ENCODE assay signal across 9 cellular contexts in the genomic region with DNA sequence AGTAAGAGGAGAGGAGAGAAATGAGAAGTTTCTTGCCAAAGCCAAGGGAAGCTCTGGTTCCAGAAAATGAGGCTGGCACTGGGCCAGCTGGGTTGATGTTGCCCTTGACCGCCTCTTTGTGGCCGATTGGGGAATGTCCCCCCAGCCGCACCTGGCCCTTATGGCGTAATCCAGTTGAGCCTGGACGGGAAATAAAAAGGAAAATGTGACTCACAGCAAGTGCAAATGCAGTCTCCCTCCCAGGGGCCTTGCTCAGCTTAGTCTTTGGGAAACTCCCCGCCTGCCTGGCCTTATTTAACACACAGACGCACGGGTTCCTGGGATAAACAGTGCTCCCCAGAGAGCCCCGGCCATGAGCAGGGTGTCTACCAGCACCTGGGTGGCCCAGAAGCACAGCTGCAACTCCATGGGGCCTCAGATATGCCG.
DNase-seq lines count a peak whose midpoint lies in the region; ATAC-seq, FAIRE-seq and TF ChIP-seq lines count a peak whose summit lies in the region.
"Had no signal": no experiment of that assay in that cellular context is flagged by ENCODE, and none has a peak within 500 bp of the region (broad histone marks: within the 10 kb centered on the region; RNA-seq: fewer than 3 reads in every experiment).

No MANE protein-coding gene starts in this region.

- H3K4me1 Mint-ChIP-seq in mesothelial cell of epicardium, result peaks cover 52% of the 10 kb centered on the region

- peak; percentile 81 for FAIRE-seq in endothelial cell of umbilical vein (lab: Jason Lieb, UNC)

- H3K36me3 Mint-ChIP-seq in mesothelial cell of epicardium, result peaks cover 22% of the 10 kb centered on the region

- TF ChIP-seq CTCF in endothelial cell of umbilical vein (IDR thresholded peaks at IDR 0.05; ENCODE audit: extremely low read depth in 1 of 2, insufficient read depth in 1 of 2, low read depth in 1 of 2, low read length in 2 of 2) (peak; percentile 37 to 46), mesothelial cell of epicardium (IDR thresholded peaks at IDR 0.05; ENCODE audit: unreplicated experiment) (peak; percentile 33)

- TF ChIP-seq POLR2A in endothelial cell of umbilical vein (IDR thresholded peaks at IDR 0.05; ENCODE audit: low read depth, low read length), result no peak

- POLR2A ChIA-PET in endothelial cell of umbilical vein (lab: Charles Lee), result no interaction called here

- no peaks in the 10 kb centered on the region for H3K27me3 Mint-ChIP-seq in mesothelial cell of epicardium (ENCODE audit: low read depth)

- no peaks in the 10 kb centered on the region for H3K4me1 ChIP-seq in endothelial cell of umbilical vein (ENCODE audit: control insufficient read depth, extremely low read depth, insufficient read depth, low read length)
- H3K4me1 ChIP-seq in thymus (ENCODE audit: control insufficient read depth, insufficient read depth, low read length), result no peaks in the 10 kb centered on the region

- intact Hi-C loops in endothelial cell of umbilical vein (cut with micrococcal nuclease), result loop anchor here (1.0 to 2.0 kb wide), 2 partner anchors 66 to 135 kb away; no protein-coding TSS in a partner anchor

- peak overlapping the region; percentile 13 for H3K4me3 Mint-ChIP-seq in mesothelial cell of epicardium

- no peaks in the 10 kb centered on the region for H3K79me2 ChIP-seq in endothelial cell of umbilical vein (ENCODE audit: control insufficient read depth, insufficient read depth, low read length)

- no peaks in the 10 kb centered on the region for H3K36me3 ChIP-seq in endothelial cell of umbilical vein (ENCODE audit: control insufficient read depth in 2 of 2, extremely low read depth in 1 of 2, insufficient read depth in 2 of 2, low read length in 2 of 2)
- no peaks in the 10 kb centered on the region for H3K36me3 ChIP-seq in thymus (ENCODE audit: control insufficient read depth, insufficient read depth)

- H3K4me3 ChIP-seq in endothelial cell of umbilical vein (replicated peaks in 1 of 3; ENCODE audit: insufficient read depth in 1 of 3, low read depth in 1 of 3, low read length in 3 of 3) (no peak overlapping the region), thymus (ENCODE audit: low read length) (no peak overlapping the region)

- H2AFZ ChIP-seq in endothelial cell of umbilical vein (ENCODE audit: low read depth, low read length), result peak overlapping the region; percentile 16

- ATAC-seq in GM21529 (IDR thresholded peaks at IDR 0.05; ENCODE audit: unreplicated experiment), result peak; percentile 84

- no peak overlapping the region for H3K9ac ChIP-seq in endothelial cell of umbilical vein (replicated peaks; ENCODE audit: extremely low read depth, insufficient read depth, low read length)

- dilution Hi-C loops in endothelial cell of umbilical vein (cut with MboI; ENCODE audit: extremely low pct_ligation_motif_present, low sequenced_read_pairs), result no loop called here

- H4K20me1 ChIP-seq in endothelial cell of umbilical vein (replicated peaks; ENCODE audit: control insufficient read depth, extremely low read depth, insufficient read depth, low read length), result no peaks in the 10 kb centered on the region

- H3K9me1 ChIP-seq in endothelial cell of umbilical vein (replicated peaks; ENCODE audit: control insufficient read depth, extremely low read depth, insufficient read depth, low read length), result no peaks in the 10 kb centered on the region

- peak overlapping the region; percentile 98 for H3K27ac Mint-ChIP-seq in mesothelial cell of epicardium

- H3K9me3 ChIP-seq in endothelial cell of umbilical vein (replicated peaks; ENCODE audit: control insufficient read depth, insufficient read depth, low read length) (no peaks in the 10 kb centered on the region), thymus (ENCODE audit: control insufficient read depth) (no peaks in the 10 kb centered on the region)

- BruUV-seq in endothelial cell of umbilical vein (replicated peaks; lab: Mats Ljungman, UMichigan), result no TSS peak

- 43% methylated on average over 10 of the region's 10 CpGs for WGBS in thymus

- H3K27ac ChIP-seq in endothelial cell of umbilical vein (ENCODE audit: insufficient read depth, low read depth, low read length) (peak overlapping the region; percentile 20), thymus (ENCODE audit: low read depth) (peak overlapping the region; percentile 52)
- H3K27ac ChIP-seq: HL-60 had no signal

- peak; percentile 71 for DNase-seq in activated CD8-positive, alpha-beta memory T cell treated with anti-CD3 and anti-CD28 coated beads, Interleukin-2, amount 50 U/mL, for 48 hours
- DNase-seq in activated CD8-positive, alpha-beta memory T cell treated with anti-CD3 and anti-CD28 coated beads, Interleukin-2, amount 50 U/mL, for 4 hours, result no peak
- DNase-seq in HS-5 (ENCODE audit: low read depth), result peak; percentile 58
- DNase-seq in SHP77 treated with DMSO at 0.1 percent for 48 hours (lab: John Stamatoyannopoulos, UW), result peak; percentile 50
- DNase-seq in endothelial cell of umbilical vein (ENCODE audit: low read depth, low spot score), result peak; percentile 74
- DNase-seq in mesothelial cell of epicardium (ENCODE audit: low spot score in 2 of 2, unreplicated experiment in 2 of 2), result peak; percentile 78 to 86

- H3K27me3 ChIP-seq in endothelial cell of umbilical vein (ENCODE audit: control insufficient read depth in 2 of 2, insufficient read depth in 2 of 2, low read length in 2 of 2) (no peaks in the 10 kb centered on the region), thymus (ENCODE audit: control insufficient read depth, insufficient read depth) (no peaks in the 10 kb centered on the region)

- no peaks in the 10 kb centered on the region for H3K9me3 Mint-ChIP-seq in mesothelial cell of epicardium

- CTCF ChIA-PET in endothelial cell of umbilical vein (lab: Charles Lee), result interaction anchor here (0.8 to 1.4 kb wide), 6 partner anchors 8 to 390 kb away, joined by 3 to 6 read pairs (median 4); no protein-coding TSS in a partner anchor

- no peak overlapping the region for H3K4me2 ChIP-seq in endothelial cell of umbilical vein (ENCODE audit: insufficient read depth, low read length)

TF ChIP-seq in endothelial cell of umbilical vein, 7 proteins besides CTCF, POLR2A, EP300 and RAD21:
- TF ChIP-seq GATA2 (IDR thresholded peaks at IDR 0.05; ENCODE audit: insufficient read depth, insufficient read length, low read depth, low read length), result no peak
- no peak for TF ChIP-seq FOS (IDR thresholded peaks at IDR 0.05; ENCODE audit: borderline replicate concordance, insufficient read depth, low read length)
- TF ChIP-seq, protein P1, sequence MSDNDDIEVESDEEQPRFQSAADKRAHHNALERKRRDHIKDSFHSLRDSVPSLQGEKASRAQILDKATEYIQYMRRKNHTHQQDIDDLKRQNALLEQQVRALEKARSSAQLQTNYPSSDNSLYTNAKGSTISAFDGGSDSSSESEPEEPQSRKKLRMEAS (IDR thresholded peaks at IDR 0.05; ENCODE audit: insufficient read depth, insufficient read length), result no peak
- TF ChIP-seq POLR2AphosphoS5 (IDR thresholded peaks at IDR 0.05; ENCODE audit: insufficient read depth, low read depth, low read length), result no peak
- no peak for TF ChIP-seq MYC (IDR thresholded peaks at IDR 0.05; ENCODE audit: low read depth, low read length)
- peak; percentile 66 for TF ChIP-seq JUN (IDR thresholded peaks at IDR 0.05; ENCODE audit: borderline replicate concordance, insufficient read depth, insufficient read length, low read depth)
